1 cellular context compared by ENCODE assay signal in genomic region chr6:80154160-80154559, GRCh38.
TF ChIP-seq lines count a peak whose summit lies in the region.

No MANE protein-coding gene starts in this region.

TF ChIP-seq in GM12878, 131 proteins besides CTCF, POLR2A, EP300 and RAD21 (continued from another document):
- TF ChIP-seq SKIL (IDR thresholded peaks at IDR 0.05; ENCODE audit: low read depth, poor library complexity, severe bottlenecking), result no peak
- no peak for TF ChIP-seq IRF5 (IDR thresholded peaks at IDR 0.05; ENCODE audit: borderline replicate concordance)
- TF ChIP-seq JUND (IDR thresholded peaks at IDR 0.05; ENCODE audit: low read depth, low read length), result no peak
- TF ChIP-seq IKZF1 (conservative IDR thresholded peaks at IDR 0.05), result no peak
- TF ChIP-seq, protein P1, sequence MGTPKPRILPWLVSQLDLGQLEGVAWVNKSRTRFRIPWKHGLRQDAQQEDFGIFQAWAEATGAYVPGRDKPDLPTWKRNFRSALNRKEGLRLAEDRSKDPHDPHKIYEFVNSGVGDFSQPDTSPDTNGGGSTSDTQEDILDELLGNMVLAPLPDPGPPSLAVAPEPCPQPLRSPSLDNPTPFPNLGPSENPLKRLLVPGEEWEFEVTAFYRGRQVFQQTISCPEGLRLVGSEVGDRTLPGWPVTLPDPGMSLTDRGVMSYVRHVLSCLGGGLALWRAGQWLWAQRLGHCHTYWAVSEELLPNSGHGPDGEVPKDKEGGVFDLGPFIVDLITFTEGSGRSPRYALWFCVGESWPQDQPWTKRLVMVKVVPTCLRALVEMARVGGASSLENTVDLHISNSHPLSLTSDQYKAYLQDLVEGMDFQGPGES (IDR thresholded peaks at IDR 0.05), result no peak
- TF ChIP-seq NFYA (IDR thresholded peaks at IDR 0.05; ENCODE audit: borderline replicate concordance, low read depth, low read length), result no peak
- no peak for TF ChIP-seq FOS (IDR thresholded peaks at IDR 0.05; ENCODE audit: borderline replicate concordance, extremely low read depth, insufficient read length)
- no peak for TF ChIP-seq KDM1A (IDR thresholded peaks at IDR 0.05; ENCODE audit: borderline replicate concordance)
- no peak for TF ChIP-seq E2F8 (IDR thresholded peaks at IDR 0.05; ENCODE audit: low read depth, partially characterized antibody)
